8 cellular contexts compared by ENCODE assay signal in genomic region chr9:129413537-129414376, GRCh38.
DNase-seq lines count a peak whose midpoint lies in the region; ATAC-seq lines count a peak whose summit lies in the region.

No MANE protein-coding gene starts in this region.

- peak overlapping the region; percentile 94 to 99 (median 97) for H3K9ac ChIP-seq in BLaER1 treated with 17β-estradiol and CSF1 and Interleukin-3, amounts not matched to agents 10 nM and 100 nM

- DNase-seq in NCI-H69 (lab: John Stamatoyannopoulos, UW) (peak; percentile 99), dedifferentiated amniotic fluid mesenchymal stem cell (ENCODE audit: extremely low spot score) (peak; percentile 94), left lobe of liver (ENCODE audit: low spot score) (peak; percentile 98)
- DNase-seq in activated CD4-positive, alpha-beta T cell treated with anti-CD3 and anti-CD28 coated beads, Interleukin-2, amount 50 U/mL, for 1 hour: peak; percentile 99
- peak; percentile 98 for DNase-seq in stimulated activated CD4-positive, alpha-beta T cell treated with anti-CD3 and anti-CD28 coated beads, Interleukin-1b, Interleukin-23, amount 100 ng/mL, for 48 hours

- H3K36me3 ChIP-seq in BLaER1 treated with 17β-estradiol and CSF1 and Interleukin-3, amounts not matched to agents 10 nM and 100 nM: no peaks in the 10 kb centered on the region

- peak; percentile 90 for ATAC-seq in GM19372 (IDR thresholded peaks at IDR 0.05; ENCODE audit: low read depth, unreplicated experiment)
- peak; percentile 82 for ATAC-seq in HG03521 (IDR thresholded peaks at IDR 0.05; ENCODE audit: unreplicated experiment)
- peak; percentile 87 for ATAC-seq in left lobe of liver

- H3K4me3 ChIP-seq in BLaER1 treated with 17β-estradiol and CSF1 and Interleukin-3, amounts not matched to agents 10 nM and 100 nM: peak overlapping the region; percentile 46 to 70 (median 59)

- peak overlapping the region; percentile 91 to 100 (median 99) for H3K4me2 ChIP-seq in BLaER1 treated with 17β-estradiol and CSF1 and Interleukin-3, amounts not matched to agents 10 nM and 100 nM

- peaks cover 70 to 83% (median 76%) of the 10 kb centered on the region in 10 experiments for H3K4me1 ChIP-seq in BLaER1 treated with 17β-estradiol and CSF1 and Interleukin-3, amounts not matched to agents 10 nM and 100 nM

- H3K27me3 ChIP-seq in BLaER1 treated with 17β-estradiol and CSF1 and Interleukin-3, amounts not matched to agents 10 nM and 100 nM: no peaks in the 10 kb centered on the region

- H3K9me3 ChIP-seq in BLaER1 treated with 17β-estradiol and CSF1 and Interleukin-3, amounts not matched to agents 10 nM and 100 nM (replicated peaks in 1 of 11): peaks cover 0 to 17% (median 11%) of the 10 kb centered on the region in 11 experiments; a peak in 16 of 22 replicates

- peak overlapping the region; percentile 98 to 100 (median 100) for H3K27ac ChIP-seq in BLaER1 treated with 17β-estradiol and CSF1 and Interleukin-3, amounts not matched to agents 10 nM and 100 nM

- no peaks in the 10 kb centered on the region for H4K20me1 ChIP-seq in BLaER1 treated with 17β-estradiol and CSF1 and Interleukin-3, amounts not matched to agents 10 nM and 100 nM

Comparison
In these comparisons a context has a peak if more than half of its experiments do, and no peak if none do; other contexts are left out.
1. Peak in every context shown above with its lines: DNase-seq, ATAC-seq, H3K4me3 ChIP-seq and H3K27ac ChIP-seq.